ENCODE assay signal across 17 cellular contexts in the genomic region with DNA sequence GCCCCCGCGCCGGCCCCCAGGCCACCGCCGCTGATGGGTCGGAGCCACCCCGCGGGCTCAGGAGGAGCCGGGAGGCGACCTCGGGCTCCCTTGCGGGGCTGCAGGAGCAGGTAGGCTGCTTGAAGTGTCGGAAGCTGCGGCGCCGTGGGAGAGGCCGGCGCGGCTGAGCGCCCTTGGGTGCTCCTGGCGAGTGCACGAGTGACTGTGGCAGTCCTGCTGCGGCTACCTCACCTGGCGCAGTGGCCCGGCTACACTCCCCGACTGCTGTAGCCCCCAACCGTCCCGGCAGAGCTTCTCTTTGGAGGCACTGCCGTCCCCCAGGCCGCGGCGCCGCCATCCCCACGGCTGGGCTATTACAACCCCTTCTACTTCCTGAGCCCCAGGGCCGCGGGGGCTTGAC. TPM values are rescaled to one million over a fixed set of nuclear protein-coding genes. Genes with fewer than 3 reads are reported as not detected.
"Had no signal": no experiment of that assay in that cellular context is flagged by ENCODE, and none has a peak within 500 bp of the region (broad histone marks: within the 10 kb centered on the region; RNA-seq: fewer than 3 reads in every experiment).

No MANE protein-coding gene starts in this region.

- ATAC-seq: esophagus mucosa; heart left ventricle; left lung; naive thymus-derived CD4-positive, alpha-beta T cell had no signal

- H3K27ac ChIP-seq: heart left ventricle, left lung, neutrophil, right atrium auricular region, tibial nerve had no signal

- H3K4me1 ChIP-seq: heart left ventricle, left lung, right atrium auricular region, tibial nerve had no signal

- H3K27ac Mint-ChIP-seq: naive thymus-derived CD4-positive, alpha-beta T cell; nephron progenitor cell had no signal

- H3K36me3 ChIP-seq: heart left ventricle, left lung, neutrophil, right atrium auricular region, tibial nerve had no signal

- DNase-seq: effector memory CD4-positive, alpha-beta T cell; heart left ventricle; hippocampal formation; mesendoderm; naive thymus-derived CD4-positive, alpha-beta T cell; nephron progenitor cell; small intestine; stimulated activated CD4-positive, alpha-beta T cell treated with anti-CD3 and anti-CD28 coated beads, Interleukin-12 subunit alpha, Interleukin-12 subunit beta, amount 100 ng/mL, for 4 hours; stimulated activated naive CD4-positive, alpha-beta T cell treated with Interleukin-2 at 50 U/mL for 16 hours had no signal

- H3K9me3 ChIP-seq: left lung, neutrophil, right atrium auricular region had no signal

- H3K36me3 Mint-ChIP-seq: naive thymus-derived CD4-positive, alpha-beta T cell had no signal

- H3K4me3 ChIP-seq: heart left ventricle, left lung, lung, right atrium auricular region, tibial nerve had no signal

- H3K4me3 Mint-ChIP-seq: central memory CD8-positive, alpha-beta T cell; naive thymus-derived CD4-positive, alpha-beta T cell; nephron progenitor cell had no signal

- H3K4me1 Mint-ChIP-seq: central memory CD8-positive, alpha-beta T cell; naive thymus-derived CD4-positive, alpha-beta T cell had no signal

RNA-seq across cellular contexts. Expression of gene LYPD6, which starts 10.0 kb away (rescaled TPM):
- total RNA-seq: mononuclear cell; naive thymus-derived CD4-positive, alpha-beta T cell had no signal
- polyA plus RNA-seq: naive thymus-derived CD4-positive, alpha-beta T cell had no signal
